ENCODE assay signal across 8 cellular contexts in genomic region chr6:2952557-2953095, GRCh38. TPM values are rescaled to one million over a fixed set of nuclear protein-coding genes. Genes with fewer than 3 reads are reported as not detected.
DNase-seq lines count a peak whose midpoint lies in the region; ATAC-seq and TF ChIP-seq lines count a peak whose summit lies in the region.

No MANE protein-coding gene starts in this region.

- ATAC-seq in HG02885 (IDR thresholded peaks at IDR 0.05; ENCODE audit: poor library complexity, unreplicated experiment) (peak; percentile 76), HG03045 (IDR thresholded peaks at IDR 0.05; ENCODE audit: unreplicated experiment) (no peak)
- ATAC-seq in activated T-helper 17 cell treated with anti-CD3 and anti-CD28 coated beads, Interleukin-2, amount 50 U/mL, for 72 hours (replicated peaks), result peak; percentile 99

- peak overlapping the region; percentile 87 for H3K27ac Mint-ChIP-seq in activated T-helper 17 cell treated with anti-CD3 and anti-CD28 coated beads, Interleukin-2, amount 50 U/mL, for 72 hours

- H3K27ac ChIP-seq in PC-9 (no peak overlapping the region), transverse colon (peak overlapping the region; percentile 75 to 81 (median 76))

- no peaks in the 10 kb centered on the region for H3K9me2 ChIP-seq in PC-9 (ENCODE audit: insufficient read depth)

- H3K4me1 ChIP-seq in PC-9 (replicated peaks; ENCODE audit: insufficient read depth), result no peaks in the 10 kb centered on the region
- peaks cover 0 to 23% (median 10%) of the 10 kb centered on the region in 4 donors for H3K4me1 ChIP-seq in transverse colon

- H3K79me2 ChIP-seq in PC-9 (ENCODE audit: low read depth), result no peaks in the 10 kb centered on the region

- no peaks in the 10 kb centered on the region for H3K27me3 ChIP-seq in PC-9 (ENCODE audit: insufficient read depth, low read depth)
- no peaks in the 10 kb centered on the region for H3K27me3 ChIP-seq in transverse colon

- no peak overlapping the region for H2AFZ ChIP-seq in PC-9

- intact Hi-C loops in PC-9 (cut with micrococcal nuclease; ENCODE audit: unreplicated experiment), result no loop called here
- intact Hi-C loops in transverse colon (cut with DNase I; ENCODE audit: low total_unique reads), result loop anchor here (5.0 kb wide), 1 partner anchor 35 kb away; no protein-coding TSS in a partner anchor

- no peaks in the 10 kb centered on the region for H3F3A ChIP-seq in PC-9 (ENCODE audit: insufficient read depth, low read depth)

- WGBS in transverse colon (ENCODE audit: low coverage in 1 of 2), 2 donors, result 6 to 7% methylated on average over 3 to 27 of the region's 27 CpGs

- no peak for TF ChIP-seq POLR2A in transverse colon (IDR thresholded peaks at IDR 0.05)

- H3K4me3 ChIP-seq in PC-9 (no peak overlapping the region), foreskin fibroblast (ENCODE audit: low read depth in 1 of 2, low read length in 2 of 2) (no peak overlapping the region), transverse colon (no peak overlapping the region)

- in situ Hi-C loops in transverse colon (cut with MboI; ENCODE audit: low pct_ligation_motif_present in 1 of 4, low pct_unique_long_range_greater_than_20kb in 1 of 4, low sequenced_read_pairs in 3 of 4), result no loop called here

- POLR2A ChIA-PET in PC-9 (lab: Charles Lee; ENCODE audit: unreplicated experiment), result no interaction called here

- H3K4me2 ChIP-seq in PC-9, result no peak overlapping the region

- H4K20me1 ChIP-seq in PC-9 (ENCODE audit: insufficient read depth), result no peaks in the 10 kb centered on the region

- DNase-seq in GF-D8 (lab: John Stamatoyannopoulos, UW), result peak; percentile 39
- DNase-seq in PC-9, result no peak
- DNase-seq in foreskin fibroblast, result peak; percentile 89 to 94
- DNase-seq in non-pigmented ciliary epithelial cell (ENCODE audit: low read depth), result peak; percentile 40
- DNase-seq in transverse colon, result peak; percentile 87

- no peaks in the 10 kb centered on the region for H3K9me3 Mint-ChIP-seq in activated T-helper 17 cell treated with anti-CD3 and anti-CD28 coated beads, Interleukin-2, amount 50 U/mL, for 72 hours

- no TSS peak for BruUV-seq in PC-9 (replicated peaks; lab: Mats Ljungman, UMichigan)

- CTCF ChIA-PET in PC-9 (lab: Charles Lee), result interaction anchor here (1.2 to 1.3 kb wide), 2 partner anchors 35 to 184 kb away, joined by 3 to 6 read pairs; no protein-coding TSS in a partner anchor

- H3K36me3 ChIP-seq in PC-9 (ENCODE audit: low read depth) (peaks cover 3% of the 10 kb centered on the region; the same call in 1 of the 2 replicates), transverse colon (peaks cover 0 to 29% (median 7%) of the 10 kb centered on the region in 4 donors)

- H3K27me3 Mint-ChIP-seq in activated T-helper 17 cell treated with anti-CD3 and anti-CD28 coated beads, Interleukin-2, amount 50 U/mL, for 72 hours, result no peaks in the 10 kb centered on the region

- no peaks in the 10 kb centered on the region for H3K9me3 ChIP-seq in PC-9 (ENCODE audit: insufficient read depth, low read depth)
- H3K9me3 ChIP-seq in transverse colon, result no peaks in the 10 kb centered on the region

- H3K4me3 Mint-ChIP-seq in activated T-helper 17 cell treated with anti-CD3 and anti-CD28 coated beads, Interleukin-2, amount 50 U/mL, for 72 hours, result peak overlapping the region; percentile 76

- no peak for TF ChIP-seq EP300 in transverse colon (IDR thresholded peaks at IDR 0.05; ENCODE audit: low read depth)

- peak; percentile 67 for TF ChIP-seq CTCF in PC-9 (conservative IDR thresholded peaks at IDR 0.05)
- TF ChIP-seq CTCF in foreskin fibroblast (IDR thresholded peaks at IDR 0.05; ENCODE audit: low read depth, low read length), result peak; percentile 100
- peak; percentile 95 to 100 (median 99) for TF ChIP-seq CTCF in transverse colon (IDR thresholded peaks at IDR 0.05)

- no peaks in the 10 kb centered on the region for H3K36me3 Mint-ChIP-seq in activated T-helper 17 cell treated with anti-CD3 and anti-CD28 coated beads, Interleukin-2, amount 50 U/mL, for 72 hours (ENCODE audit: low read depth)

- H3K4me1 Mint-ChIP-seq in activated T-helper 17 cell treated with anti-CD3 and anti-CD28 coated beads, Interleukin-2, amount 50 U/mL, for 72 hours, result no peaks in the 10 kb centered on the region

RNA-seq across cellular contexts. Expression of gene SERPINB6, which starts 18.7 kb away (rescaled TPM):
- 169 and 187 TPM in 2 replicates for total RNA-seq in PC-9 (2021)
- 10 to 100 TPM; 22.1 to 26.0 TPM for total RNA-seq in activated T-helper 17 cell treated with anti-CD3 and anti-CD28 coated beads, Interleukin-2, amount 50 U/mL, for 72 hours
- 100 to 1,000 TPM; 134 to 276 (median 170) TPM for total RNA-seq in transverse colon

RNA-seq across cellular contexts. Expression of gene NQO2, which starts 47.1 kb away (rescaled TPM):
- 79.4 and 82.9 TPM in 2 replicates for total RNA-seq in PC-9 (2021)
- total RNA-seq in activated T-helper 17 cell treated with anti-CD3 and anti-CD28 coated beads, Interleukin-2, amount 50 U/mL, for 72 hours, result 10 to 100 TPM; 25.1 to 29.3 TPM
- total RNA-seq in transverse colon, result 1 to 10 TPM in 3 of 4 donors, under 1 TPM in 1; 1.00 to 9.7 (median 7.2) TPM

RNA-seq across cellular contexts. Expression of gene SERPINB9, which starts 49.5 kb away (rescaled TPM):
- total RNA-seq in PC-9 (2021) (1.7 and 2.4 TPM in 2 replicates), transverse colon (1 to 10 TPM; 1.4 to 8.7 (median 6.1) TPM)
- total RNA-seq in activated T-helper 17 cell treated with anti-CD3 and anti-CD28 coated beads, Interleukin-2, amount 50 U/mL, for 72 hours, result 10 to 100 TPM; 11.2 to 66.1 TPM

Comparison
In these comparisons a context has a peak if more than half of its experiments do, and no peak if none do; other contexts are left out.
1. DNase-seq: peak in GF-D8 (single experiment), foreskin fibroblast (2 of 2), non-pigmented ciliary epithelial cell (single experiment) and transverse colon (single experiment); none in PC-9 (0 of 2).
2. Peak in every context shown above with its lines, with median percentiles within 50 percentile points of each other: CTCF ChIP-seq.